18 cellular contexts compared by ENCODE assay signal in genomic region chr5:107384256-107384655, GRCh38.
"Had no signal": no experiment of that assay in that cellular context is flagged by ENCODE, and none has a peak within 500 bp of the region (broad histone marks: within the 10 kb centered on the region; RNA-seq: fewer than 3 reads in every experiment).

No MANE protein-coding gene starts in this region.

- H3K4me3 Mint-ChIP-seq: naive thymus-derived CD4-positive, alpha-beta T cell; nephron progenitor cell; stimulated activated memory B cell treated with anti-CD40 and anti-IgM and Interleukin-4, amounts not matched to agents 10 μg/mL and 1 μg/mL and 100 μg/mL, for 72 hours; stimulated activated naive CD8-positive, alpha-beta T cell treated with anti-CD3 and anti-CD28 coated beads, Interleukin-15, Interleukin-2, amounts not matched to agents 100 ng/mL and 50 ng/mL, for 24 hours had no signal

- H3K27me3 Mint-ChIP-seq: stimulated activated memory B cell treated with anti-CD40 and anti-IgM and Interleukin-4, amounts not matched to agents 10 μg/mL and 1 μg/mL and 100 μg/mL, for 72 hours; stimulated activated naive CD8-positive, alpha-beta T cell treated with anti-CD3 and anti-CD28 coated beads, Interleukin-15, Interleukin-2, amounts not matched to agents 100 ng/mL and 50 ng/mL, for 24 hours had no signal

- H3K36me3 Mint-ChIP-seq: naive thymus-derived CD4-positive, alpha-beta T cell; stimulated activated memory B cell treated with anti-CD40 and anti-IgM and Interleukin-4, amounts not matched to agents 10 μg/mL and 1 μg/mL and 100 μg/mL, for 72 hours had no signal

- H3K27ac Mint-ChIP-seq: naive thymus-derived CD4-positive, alpha-beta T cell; nephron progenitor cell; stimulated activated memory B cell treated with anti-CD40 and anti-IgM and Interleukin-4, amounts not matched to agents 10 μg/mL and 1 μg/mL and 100 μg/mL, for 72 hours; stimulated activated naive CD8-positive, alpha-beta T cell treated with anti-CD3 and anti-CD28 coated beads, Interleukin-15, Interleukin-2, amounts not matched to agents 100 ng/mL and 50 ng/mL, for 24 hours had no signal

- DNase-seq: effector memory CD4-positive, alpha-beta T cell; heart left ventricle; hippocampal formation; left colon; left ventricle myocardium superior; naive thymus-derived CD4-positive, alpha-beta T cell; nephron progenitor cell; psoas muscle; retina; right lobe of liver; stimulated activated CD4-positive, alpha-beta T cell treated with anti-CD3 and anti-CD28 coated beads, Interleukin-4, amount 100 ng/mL, for 1 hour; stimulated activated CD8-positive, alpha-beta memory T cell treated with anti-CD3 and anti-CD28 coated beads, Interleukin-4, amount 100 ng/mL, for 48 hours; testis had no signal

- ATAC-seq: esophagus mucosa; heart left ventricle; left colon; left ventricle myocardium superior; naive thymus-derived CD4-positive, alpha-beta T cell; psoas muscle; right lobe of liver; stimulated activated memory B cell treated with anti-CD40 and anti-IgM and Interleukin-4, amounts not matched to agents 10 μg/mL and 1 μg/mL and 100 μg/mL, for 72 hours had no signal

- H3K9me3 Mint-ChIP-seq: nephron progenitor cell; stimulated activated memory B cell treated with anti-CD40 and anti-IgM and Interleukin-4, amounts not matched to agents 10 μg/mL and 1 μg/mL and 100 μg/mL, for 72 hours; stimulated activated naive CD8-positive, alpha-beta T cell treated with anti-CD3 and anti-CD28 coated beads, Interleukin-15, Interleukin-2, amounts not matched to agents 100 ng/mL and 50 ng/mL, for 24 hours had no signal

- H3K4me3 ChIP-seq: heart left ventricle, lung, psoas muscle, right lobe of liver, testis, tibial nerve had no signal
